Comparison of ENCODE assay signal across 1 cellular context in the genomic region with DNA sequence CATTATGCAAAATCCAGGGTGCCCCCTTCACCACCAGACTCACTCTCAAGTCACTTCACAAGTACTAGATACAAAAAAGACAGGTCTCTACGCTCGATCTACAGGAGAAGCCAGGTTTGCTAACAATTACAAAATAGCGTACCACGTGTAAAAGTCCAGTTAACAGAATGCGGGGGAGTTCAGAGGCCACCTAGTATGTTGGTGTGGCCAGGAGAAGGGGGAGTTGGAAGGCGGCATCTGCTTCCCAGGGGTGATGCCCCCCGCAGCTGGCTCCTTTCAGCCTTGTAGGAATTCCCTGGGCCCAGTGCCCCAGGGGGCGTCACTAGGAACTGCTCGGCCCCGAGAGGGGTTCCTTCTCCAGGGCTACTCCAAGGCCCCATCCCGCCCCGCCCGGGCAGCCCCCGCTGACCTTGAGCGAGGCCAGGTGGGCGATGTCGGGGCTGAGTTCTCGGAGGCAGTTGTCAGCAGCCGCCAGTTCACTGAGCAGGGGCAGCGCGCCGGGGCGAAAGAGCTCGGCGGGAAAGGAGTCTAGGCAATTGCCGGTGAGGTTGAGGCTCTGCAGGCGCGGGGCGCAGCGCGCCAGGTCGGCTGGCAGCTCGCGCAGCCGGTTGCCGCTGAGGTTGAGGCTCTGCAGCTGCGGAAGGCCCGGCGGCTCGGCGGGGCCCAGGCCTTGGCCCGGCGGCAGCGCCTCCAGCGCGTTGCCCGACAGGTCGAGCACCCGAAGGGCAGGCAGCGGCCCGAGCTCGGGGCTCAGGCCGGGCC.
TF ChIP-seq lines count a peak whose summit lies in the region.

No MANE protein-coding gene starts in this region.

TF ChIP-seq in K562, 482 proteins besides CTCF, POLR2A, EP300 and RAD21 (continued from another document and continues in another):
- TF ChIP-seq, protein P1, sequence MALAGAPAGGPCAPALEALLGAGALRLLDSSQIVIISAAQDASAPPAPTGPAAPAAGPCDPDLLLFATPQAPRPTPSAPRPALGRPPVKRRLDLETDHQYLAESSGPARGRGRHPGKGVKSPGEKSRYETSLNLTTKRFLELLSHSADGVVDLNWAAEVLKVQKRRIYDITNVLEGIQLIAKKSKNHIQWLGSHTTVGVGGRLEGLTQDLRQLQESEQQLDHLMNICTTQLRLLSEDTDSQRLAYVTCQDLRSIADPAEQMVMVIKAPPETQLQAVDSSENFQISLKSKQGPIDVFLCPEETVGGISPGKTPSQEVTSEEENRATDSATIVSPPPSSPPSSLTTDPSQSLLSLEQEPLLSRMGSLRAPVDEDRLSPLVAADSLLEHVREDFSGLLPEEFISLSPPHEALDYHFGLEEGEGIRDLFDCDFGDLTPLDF (CRISPR knock-in tag; IDR thresholded peaks at IDR 0.05), result no peak
- TF ChIP-seq, protein P2, sequence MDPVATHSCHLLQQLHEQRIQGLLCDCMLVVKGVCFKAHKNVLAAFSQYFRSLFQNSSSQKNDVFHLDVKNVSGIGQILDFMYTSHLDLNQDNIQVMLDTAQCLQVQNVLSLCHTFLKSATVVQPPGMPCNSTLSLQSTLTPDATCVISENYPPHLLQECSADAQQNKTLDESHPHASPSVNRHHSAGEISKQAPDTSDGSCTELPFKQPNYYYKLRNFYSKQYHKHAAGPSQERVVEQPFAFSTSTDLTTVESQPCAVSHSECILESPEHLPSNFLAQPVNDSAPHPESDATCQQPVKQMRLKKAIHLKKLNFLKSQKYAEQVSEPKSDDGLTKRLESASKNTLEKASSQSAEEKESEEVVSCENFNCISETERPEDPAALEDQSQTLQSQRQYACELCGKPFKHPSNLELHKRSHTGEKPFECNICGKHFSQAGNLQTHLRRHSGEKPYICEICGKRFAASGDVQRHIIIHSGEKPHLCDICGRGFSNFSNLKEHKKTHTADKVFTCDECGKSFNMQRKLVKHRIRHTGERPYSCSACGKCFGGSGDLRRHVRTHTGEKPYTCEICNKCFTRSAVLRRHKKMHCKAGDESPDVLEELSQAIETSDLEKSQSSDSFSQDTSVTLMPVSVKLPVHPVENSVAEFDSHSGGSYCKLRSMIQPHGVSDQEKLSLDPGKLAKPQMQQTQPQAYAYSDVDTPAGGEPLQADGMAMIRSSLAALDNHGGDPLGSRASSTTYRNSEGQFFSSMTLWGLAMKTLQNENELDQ (CRISPR knock-in tag; IDR thresholded peaks at IDR 0.05; ENCODE audit: borderline replicate concordance), result no peak
- TF ChIP-seq EZH2 (IDR thresholded peaks at IDR 0.05; ENCODE audit: borderline replicate concordance, low read depth, low read length), result no peak
- TF ChIP-seq SIN3A (IDR thresholded peaks at IDR 0.05; ENCODE audit: borderline replicate concordance in 2 of 2, control insufficient read depth in 1 of 2, low read depth in 2 of 2, low read length in 2 of 2), result peak in 1 of 2 experiments; percentile 16; a peak in 1 of 4 replicates
- TF ChIP-seq MED1 (CRISPR knock-in tag; IDR thresholded peaks at IDR 0.05; ENCODE audit: borderline replicate concordance), result 0 out of 2 replicates have a peak, but pooled peaks have one; percentile 55
- TF ChIP-seq, protein P3, sequence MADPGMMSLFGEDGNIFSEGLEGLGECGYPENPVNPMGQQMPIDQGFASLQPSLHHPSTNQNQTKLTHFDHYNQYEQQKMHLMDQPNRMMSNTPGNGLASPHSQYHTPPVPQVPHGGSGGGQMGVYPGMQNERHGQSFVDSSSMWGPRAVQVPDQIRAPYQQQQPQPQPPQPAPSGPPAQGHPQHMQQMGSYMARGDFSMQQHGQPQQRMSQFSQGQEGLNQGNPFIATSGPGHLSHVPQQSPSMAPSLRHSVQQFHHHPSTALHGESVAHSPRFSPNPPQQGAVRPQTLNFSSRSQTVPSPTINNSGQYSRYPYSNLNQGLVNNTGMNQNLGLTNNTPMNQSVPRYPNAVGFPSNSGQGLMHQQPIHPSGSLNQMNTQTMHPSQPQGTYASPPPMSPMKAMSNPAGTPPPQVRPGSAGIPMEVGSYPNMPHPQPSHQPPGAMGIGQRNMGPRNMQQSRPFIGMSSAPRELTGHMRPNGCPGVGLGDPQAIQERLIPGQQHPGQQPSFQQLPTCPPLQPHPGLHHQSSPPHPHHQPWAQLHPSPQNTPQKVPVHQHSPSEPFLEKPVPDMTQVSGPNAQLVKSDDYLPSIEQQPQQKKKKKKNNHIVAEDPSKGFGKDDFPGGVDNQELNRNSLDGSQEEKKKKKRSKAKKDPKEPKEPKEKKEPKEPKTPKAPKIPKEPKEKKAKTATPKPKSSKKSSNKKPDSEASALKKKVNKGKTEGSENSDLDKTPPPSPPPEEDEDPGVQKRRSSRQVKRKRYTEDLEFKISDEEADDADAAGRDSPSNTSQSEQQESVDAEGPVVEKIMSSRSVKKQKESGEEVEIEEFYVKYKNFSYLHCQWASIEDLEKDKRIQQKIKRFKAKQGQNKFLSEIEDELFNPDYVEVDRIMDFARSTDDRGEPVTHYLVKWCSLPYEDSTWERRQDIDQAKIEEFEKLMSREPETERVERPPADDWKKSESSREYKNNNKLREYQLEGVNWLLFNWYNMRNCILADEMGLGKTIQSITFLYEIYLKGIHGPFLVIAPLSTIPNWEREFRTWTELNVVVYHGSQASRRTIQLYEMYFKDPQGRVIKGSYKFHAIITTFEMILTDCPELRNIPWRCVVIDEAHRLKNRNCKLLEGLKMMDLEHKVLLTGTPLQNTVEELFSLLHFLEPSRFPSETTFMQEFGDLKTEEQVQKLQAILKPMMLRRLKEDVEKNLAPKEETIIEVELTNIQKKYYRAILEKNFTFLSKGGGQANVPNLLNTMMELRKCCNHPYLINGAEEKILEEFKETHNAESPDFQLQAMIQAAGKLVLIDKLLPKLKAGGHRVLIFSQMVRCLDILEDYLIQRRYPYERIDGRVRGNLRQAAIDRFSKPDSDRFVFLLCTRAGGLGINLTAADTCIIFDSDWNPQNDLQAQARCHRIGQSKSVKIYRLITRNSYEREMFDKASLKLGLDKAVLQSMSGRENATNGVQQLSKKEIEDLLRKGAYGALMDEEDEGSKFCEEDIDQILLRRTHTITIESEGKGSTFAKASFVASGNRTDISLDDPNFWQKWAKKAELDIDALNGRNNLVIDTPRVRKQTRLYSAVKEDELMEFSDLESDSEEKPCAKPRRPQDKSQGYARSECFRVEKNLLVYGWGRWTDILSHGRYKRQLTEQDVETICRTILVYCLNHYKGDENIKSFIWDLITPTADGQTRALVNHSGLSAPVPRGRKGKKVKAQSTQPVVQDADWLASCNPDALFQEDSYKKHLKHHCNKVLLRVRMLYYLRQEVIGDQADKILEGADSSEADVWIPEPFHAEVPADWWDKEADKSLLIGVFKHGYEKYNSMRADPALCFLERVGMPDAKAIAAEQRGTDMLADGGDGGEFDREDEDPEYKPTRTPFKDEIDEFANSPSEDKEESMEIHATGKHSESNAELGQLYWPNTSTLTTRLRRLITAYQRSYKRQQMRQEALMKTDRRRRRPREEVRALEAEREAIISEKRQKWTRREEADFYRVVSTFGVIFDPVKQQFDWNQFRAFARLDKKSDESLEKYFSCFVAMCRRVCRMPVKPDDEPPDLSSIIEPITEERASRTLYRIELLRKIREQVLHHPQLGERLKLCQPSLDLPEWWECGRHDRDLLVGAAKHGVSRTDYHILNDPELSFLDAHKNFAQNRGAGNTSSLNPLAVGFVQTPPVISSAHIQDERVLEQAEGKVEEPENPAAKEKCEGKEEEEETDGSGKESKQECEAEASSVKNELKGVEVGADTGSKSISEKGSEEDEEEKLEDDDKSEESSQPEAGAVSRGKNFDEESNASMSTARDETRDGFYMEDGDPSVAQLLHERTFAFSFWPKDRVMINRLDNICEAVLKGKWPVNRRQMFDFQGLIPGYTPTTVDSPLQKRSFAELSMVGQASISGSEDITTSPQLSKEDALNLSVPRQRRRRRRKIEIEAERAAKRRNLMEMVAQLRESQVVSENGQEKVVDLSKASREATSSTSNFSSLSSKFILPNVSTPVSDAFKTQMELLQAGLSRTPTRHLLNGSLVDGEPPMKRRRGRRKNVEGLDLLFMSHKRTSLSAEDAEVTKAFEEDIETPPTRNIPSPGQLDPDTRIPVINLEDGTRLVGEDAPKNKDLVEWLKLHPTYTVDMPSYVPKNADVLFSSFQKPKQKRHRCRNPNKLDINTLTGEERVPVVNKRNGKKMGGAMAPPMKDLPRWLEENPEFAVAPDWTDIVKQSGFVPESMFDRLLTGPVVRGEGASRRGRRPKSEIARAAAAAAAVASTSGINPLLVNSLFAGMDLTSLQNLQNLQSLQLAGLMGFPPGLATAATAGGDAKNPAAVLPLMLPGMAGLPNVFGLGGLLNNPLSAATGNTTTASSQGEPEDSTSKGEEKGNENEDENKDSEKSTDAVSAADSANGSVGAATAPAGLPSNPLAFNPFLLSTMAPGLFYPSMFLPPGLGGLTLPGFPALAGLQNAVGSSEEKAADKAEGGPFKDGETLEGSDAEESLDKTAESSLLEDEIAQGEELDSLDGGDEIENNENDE (IDR thresholded peaks at IDR 0.05; ENCODE audit: low read depth, low read length), result no peak
- peak; percentile 96 for TF ChIP-seq CHD1 (IDR thresholded peaks at IDR 0.05; ENCODE audit: low read length)
- TF ChIP-seq, protein P4, sequence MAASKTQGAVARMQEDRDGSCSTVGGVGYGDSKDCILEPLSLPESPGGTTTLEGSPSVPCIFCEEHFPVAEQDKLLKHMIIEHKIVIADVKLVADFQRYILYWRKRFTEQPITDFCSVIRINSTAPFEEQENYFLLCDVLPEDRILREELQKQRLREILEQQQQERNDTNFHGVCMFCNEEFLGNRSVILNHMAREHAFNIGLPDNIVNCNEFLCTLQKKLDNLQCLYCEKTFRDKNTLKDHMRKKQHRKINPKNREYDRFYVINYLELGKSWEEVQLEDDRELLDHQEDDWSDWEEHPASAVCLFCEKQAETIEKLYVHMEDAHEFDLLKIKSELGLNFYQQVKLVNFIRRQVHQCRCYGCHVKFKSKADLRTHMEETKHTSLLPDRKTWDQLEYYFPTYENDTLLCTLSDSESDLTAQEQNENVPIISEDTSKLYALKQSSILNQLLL (CRISPR knock-in tag; IDR thresholded peaks at IDR 0.05; ENCODE audit: borderline replicate concordance), result no peak
- TF ChIP-seq, protein P5, sequence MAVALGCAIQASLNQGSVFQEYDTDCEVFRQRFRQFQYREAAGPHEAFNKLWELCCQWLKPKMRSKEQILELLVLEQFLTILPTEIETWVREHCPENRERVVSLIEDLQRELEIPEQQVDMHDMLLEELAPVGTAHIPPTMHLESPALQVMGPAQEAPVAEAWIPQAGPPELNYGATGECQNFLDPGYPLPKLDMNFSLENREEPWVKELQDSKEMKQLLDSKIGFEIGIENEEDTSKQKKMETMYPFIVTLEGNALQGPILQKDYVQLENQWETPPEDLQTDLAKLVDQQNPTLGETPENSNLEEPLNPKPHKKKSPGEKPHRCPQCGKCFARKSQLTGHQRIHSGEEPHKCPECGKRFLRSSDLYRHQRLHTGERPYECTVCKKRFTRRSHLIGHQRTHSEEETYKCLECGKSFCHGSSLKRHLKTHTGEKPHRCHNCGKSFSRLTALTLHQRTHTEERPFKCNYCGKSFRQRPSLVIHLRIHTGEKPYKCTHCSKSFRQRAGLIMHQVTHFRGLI (CRISPR knock-in tag; IDR thresholded peaks at IDR 0.05), result no peak
- no peak for TF ChIP-seq JUN (IDR thresholded peaks at IDR 0.05; ENCODE audit: borderline replicate concordance, low read depth, low read length)
- TF ChIP-seq JUN (CRISPR knock-in tag; IDR thresholded peaks at IDR 0.05; ENCODE audit: borderline replicate concordance), result no peak
- TF ChIP-seq EGR1 (conservative IDR thresholded peaks at IDR 0.05), result peak; percentile 61
- TF ChIP-seq NR2C2 (CRISPR knock-in tag; IDR thresholded peaks at IDR 0.05), result no peak
- TF ChIP-seq NR2C2 (tag; IDR thresholded peaks at IDR 0.05), result no peak
- no peak for TF ChIP-seq BCL6 (CRISPR knock-in tag; IDR thresholded peaks at IDR 0.05)
- TF ChIP-seq RBM22 (IDR thresholded peaks at IDR 0.05; ENCODE audit: low read depth, low read length, poor library complexity, severe bottlenecking), result no peak
- 0 out of 2 replicates have a peak, but pooled peaks have one; percentile 2 for TF ChIP-seq HNRNPL (IDR thresholded peaks at IDR 0.05; ENCODE audit: low read depth, low read length)
- TF ChIP-seq, protein P6, sequence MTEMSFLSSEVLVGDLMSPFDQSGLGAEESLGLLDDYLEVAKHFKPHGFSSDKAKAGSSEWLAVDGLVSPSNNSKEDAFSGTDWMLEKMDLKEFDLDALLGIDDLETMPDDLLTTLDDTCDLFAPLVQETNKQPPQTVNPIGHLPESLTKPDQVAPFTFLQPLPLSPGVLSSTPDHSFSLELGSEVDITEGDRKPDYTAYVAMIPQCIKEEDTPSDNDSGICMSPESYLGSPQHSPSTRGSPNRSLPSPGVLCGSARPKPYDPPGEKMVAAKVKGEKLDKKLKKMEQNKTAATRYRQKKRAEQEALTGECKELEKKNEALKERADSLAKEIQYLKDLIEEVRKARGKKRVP (CRISPR knock-in tag; IDR thresholded peaks at IDR 0.05), result no peak
- no peak for TF ChIP-seq ZNF77 (CRISPR knock-in tag; IDR thresholded peaks at IDR 0.05)
- TF ChIP-seq, protein P7, sequence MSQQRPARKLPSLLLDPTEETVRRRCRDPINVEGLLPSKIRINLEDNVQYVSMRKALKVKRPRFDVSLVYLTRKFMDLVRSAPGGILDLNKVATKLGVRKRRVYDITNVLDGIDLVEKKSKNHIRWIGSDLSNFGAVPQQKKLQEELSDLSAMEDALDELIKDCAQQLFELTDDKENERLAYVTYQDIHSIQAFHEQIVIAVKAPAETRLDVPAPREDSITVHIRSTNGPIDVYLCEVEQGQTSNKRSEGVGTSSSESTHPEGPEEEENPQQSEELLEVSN (IDR thresholded peaks at IDR 0.05; ENCODE audit: borderline replicate concordance in 1 of 2, extremely low read depth in 1 of 2, insufficient read depth in 1 of 2, insufficient read length in 1 of 2, low read depth in 1 of 2, low read length in 1 of 2, poor library complexity in 1 of 2, severe bottlenecking in 1 of 2), result peak in 1 of 2 experiments; percentile 31
- no peak for TF ChIP-seq ZBTB17 (CRISPR knock-in tag; IDR thresholded peaks at IDR 0.05)
- no peak for TF ChIP-seq ZSCAN32 (CRISPR knock-in tag; IDR thresholded peaks at IDR 0.05)
- TF ChIP-seq, protein P8, sequence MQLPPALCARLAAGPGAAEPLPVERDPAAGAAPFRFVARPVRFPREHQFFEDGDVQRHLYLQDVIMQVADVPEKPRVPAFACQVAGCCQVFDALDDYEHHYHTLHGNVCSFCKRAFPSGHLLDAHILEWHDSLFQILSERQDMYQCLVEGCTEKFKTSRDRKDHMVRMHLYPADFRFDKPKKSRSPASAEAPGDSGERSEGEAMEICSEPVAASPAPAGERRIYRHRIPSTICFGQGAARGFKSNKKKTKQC (CRISPR knock-in tag; IDR thresholded peaks at IDR 0.05), result 0 out of 2 replicates have a peak, but pooled peaks have one; percentile 12
- TF ChIP-seq CXXC5 (CRISPR knock-in tag; IDR thresholded peaks at IDR 0.05), result no peak
